8 cellular contexts compared by ENCODE assay signal in the genomic region with DNA sequence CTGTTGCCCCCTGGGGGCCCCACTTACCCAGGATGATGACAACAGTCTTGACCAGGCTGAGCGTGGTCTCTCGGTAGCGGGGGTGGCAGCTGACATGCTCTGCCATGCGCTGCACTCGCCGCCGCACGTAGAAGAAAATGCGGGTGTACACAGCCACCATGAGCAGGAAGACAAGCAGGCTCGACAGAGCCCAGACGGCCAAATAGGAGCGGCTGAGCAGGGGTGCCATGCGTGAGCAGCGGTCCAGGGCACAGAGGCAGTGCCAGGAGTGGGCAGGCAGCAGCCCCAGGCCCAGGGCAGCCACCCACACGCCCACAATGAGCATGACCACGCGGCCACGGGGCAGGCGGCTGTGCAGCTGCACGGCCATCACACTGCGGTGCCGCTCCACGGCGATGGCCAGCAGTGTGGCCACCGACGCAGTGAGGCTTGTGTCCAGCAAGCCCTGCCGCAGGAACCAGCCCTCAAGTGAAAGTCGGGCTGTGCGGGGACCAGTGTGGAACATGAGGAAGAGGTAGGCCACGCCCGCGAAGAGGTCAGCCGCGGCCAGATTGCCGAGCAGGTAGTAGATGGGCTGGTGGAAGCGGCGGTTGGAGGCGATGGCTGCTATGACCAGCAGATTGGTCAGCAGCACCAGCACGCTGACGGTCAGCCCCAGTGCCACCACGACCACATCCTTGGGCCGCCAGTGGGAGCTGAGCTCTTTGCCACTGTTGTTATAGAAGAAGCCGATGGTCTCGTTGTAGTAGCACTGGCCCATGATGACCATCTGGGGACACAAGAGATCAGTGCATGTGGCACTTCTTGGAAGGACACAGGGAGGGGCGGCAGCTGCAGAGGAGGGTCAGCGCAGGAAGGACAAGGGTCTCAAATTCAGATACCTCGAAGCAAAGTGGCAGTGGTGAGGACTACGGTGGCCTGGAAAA. TPM values are rescaled to one million over a fixed set of nuclear protein-coding genes. Genes with fewer than 3 reads are reported as not detected.
A peak's percentile ranks its signal among the peaks of the same experiment; 100 is the strongest.
DNase-seq lines count a peak whose midpoint lies in the region; ATAC-seq and TF ChIP-seq lines count a peak whose summit lies in the region.

No MANE protein-coding gene starts in this region.

- H3K27ac Mint-ChIP-seq in activated CD8-positive, alpha-beta memory T cell treated with anti-CD3 and anti-CD28 coated beads, Interleukin-2, amount 10 ng/mL, durations not matched to agents 7 days and 5 days = peak overlapping the region; percentile 93
- H3K27ac Mint-ChIP-seq in activated CD8-positive, alpha-beta T cell treated with anti-CD3 and anti-CD28 coated beads for 36 hours = peak overlapping the region; percentile 94

- peak overlapping the region; percentile 94 for H3K4me3 Mint-ChIP-seq in activated CD8-positive, alpha-beta memory T cell treated with anti-CD3 and anti-CD28 coated beads, Interleukin-2, amount 10 ng/mL, durations not matched to agents 7 days and 5 days
- peak overlapping the region; percentile 85 for H3K4me3 Mint-ChIP-seq in activated CD8-positive, alpha-beta T cell treated with anti-CD3 and anti-CD28 coated beads for 36 hours

- peaks cover 7% of the 10 kb centered on the region for H3K4me1 ChIP-seq in iPS-18a (ENCODE audit: control insufficient read depth, low read depth, low read length)
- H3K4me1 ChIP-seq in testis = peaks cover 25% of the 10 kb centered on the region

- intact Hi-C loops in activated CD8-positive, alpha-beta T cell treated with anti-CD3 and anti-CD28 coated beads for 36 hours (cut with micrococcal nuclease) = no loop called here
- intact Hi-C loops in testis (cut with DNase I; ENCODE audit: low total_unique reads) = no loop called here

- H3K9me3 ChIP-seq in iPS-18a (ENCODE audit: control insufficient read depth, low read depth, low read length) (no peaks in the 10 kb centered on the region), testis (no peaks in the 10 kb centered on the region)

- peaks cover 28% of the 10 kb centered on the region for H3K36me3 Mint-ChIP-seq in activated CD8-positive, alpha-beta memory T cell treated with anti-CD3 and anti-CD28 coated beads, Interleukin-2, amount 10 ng/mL, durations not matched to agents 7 days and 5 days
- peaks cover 36% of the 10 kb centered on the region for H3K36me3 Mint-ChIP-seq in activated CD8-positive, alpha-beta T cell treated with anti-CD3 and anti-CD28 coated beads for 36 hours (ENCODE audit: low read depth)

- CTCF ChIA-PET in activated CD8-positive, alpha-beta memory T cell treated with anti-CD3 and anti-CD28 coated beads, Interleukin-2, amount 10 ng/mL, durations not matched to agents 7 days and 5 days (lab: Charles Lee) = interaction anchor here (1.2 to 3.3 kb wide), 3 partner anchors 17 to 94 kb away, joined by 3 to 15 read pairs (median 4); no protein-coding TSS in a partner anchor
- CTCF ChIA-PET in activated CD8-positive, alpha-beta T cell treated with anti-CD3 and anti-CD28 coated beads for 36 hours (lab: Charles Lee) = interaction anchor here (1.2 to 3.5 kb wide), 3 partner anchors 10 to 95 kb away, joined by 4 to 15 read pairs (median 5); no protein-coding TSS in a partner anchor

- no peak for DNase-seq in activated CD8-positive, alpha-beta memory T cell treated with anti-CD3 and anti-CD28 coated beads, Interleukin-2, amount 10 ng/mL, durations not matched to agents 7 days and 5 days
- no peak for DNase-seq in activated CD8-positive, alpha-beta memory T cell treated with anti-CD3 and anti-CD28 coated beads for 24 hours
- no peak for DNase-seq in activated CD8-positive, alpha-beta T cell treated with anti-CD3 and anti-CD28 coated beads for 36 hours
- DNase-seq in testis (no peak), NCI-H2171 treated with DMSO at 0.1 percent for 48 hours (lab: John Stamatoyannopoulos, UW) (no peak), NCI-H146 (lab: John Stamatoyannopoulos, UW) (no peak)

- TF ChIP-seq POLR2A in testis (IDR thresholded peaks at IDR 0.05) = no peak

- H3K9me3 Mint-ChIP-seq in activated CD8-positive, alpha-beta memory T cell treated with anti-CD3 and anti-CD28 coated beads, Interleukin-2, amount 10 ng/mL, durations not matched to agents 7 days and 5 days (ENCODE audit: low read depth) = no peaks in the 10 kb centered on the region
- H3K9me3 Mint-ChIP-seq in activated CD8-positive, alpha-beta T cell treated with anti-CD3 and anti-CD28 coated beads for 36 hours = no peaks in the 10 kb centered on the region

- H3K27ac ChIP-seq in iPS-18a (ENCODE audit: low read length) = no peak overlapping the region
- peak overlapping the region; percentile 18 to 35 for H3K27ac ChIP-seq in testis

- WGBS in testis, 2 donors = 69 to 89% methylated on average over 34 to 48 of the region's 48 CpGs

- H3K4me1 Mint-ChIP-seq in activated CD8-positive, alpha-beta memory T cell treated with anti-CD3 and anti-CD28 coated beads, Interleukin-2, amount 10 ng/mL, durations not matched to agents 7 days and 5 days = peaks cover 37% of the 10 kb centered on the region
- H3K4me1 Mint-ChIP-seq in activated CD8-positive, alpha-beta T cell treated with anti-CD3 and anti-CD28 coated beads for 36 hours (ENCODE audit: low read depth) = peaks cover 24% of the 10 kb centered on the region

- POLR2A ChIA-PET in activated CD8-positive, alpha-beta T cell treated with anti-CD3 and anti-CD28 coated beads for 36 hours (lab: Charles Lee) = interaction anchor here (0.8 to 3.2 kb wide), 8 partner anchors 8 to 92 kb away, joined by 3 to 15 read pairs (median 5); a partner anchor contains a TSS

- H3K27me3 ChIP-seq in iPS-18a (ENCODE audit: control insufficient read depth, insufficient read depth, low read length) (no peaks in the 10 kb centered on the region), testis (no peaks in the 10 kb centered on the region)

- H3K27me3 Mint-ChIP-seq in activated CD8-positive, alpha-beta memory T cell treated with anti-CD3 and anti-CD28 coated beads, Interleukin-2, amount 10 ng/mL, durations not matched to agents 7 days and 5 days = no peaks in the 10 kb centered on the region
- H3K27me3 Mint-ChIP-seq in activated CD8-positive, alpha-beta T cell treated with anti-CD3 and anti-CD28 coated beads for 36 hours = no peaks in the 10 kb centered on the region

- H3K4me3 ChIP-seq in iPS-18a (ENCODE audit: low read length) (peak overlapping the region; percentile 81), testis (peak overlapping the region in 1 of 2 donors; percentile 74)

- no peak for ATAC-seq in activated CD8-positive, alpha-beta memory T cell treated with anti-CD3 and anti-CD28 coated beads, Interleukin-2, amount 10 ng/mL, durations not matched to agents 7 days and 5 days
- no peak for ATAC-seq in activated CD8-positive, alpha-beta T cell treated with anti-CD3 and anti-CD28 coated beads for 36 hours
- no peak for ATAC-seq in HG03095 (IDR thresholded peaks at IDR 0.05; ENCODE audit: unreplicated experiment)

- peak overlapping the region; percentile 80 for H3K9ac ChIP-seq in iPS-18a (ENCODE audit: low read length)

- H3K36me3 ChIP-seq in iPS-18a (ENCODE audit: control insufficient read depth, low read depth, low read length) (peaks cover 16% of the 10 kb centered on the region), testis (ENCODE audit: low read depth, missing control alignments) (no peaks in the 10 kb centered on the region)

- no peak for TF ChIP-seq CTCF in activated CD8-positive, alpha-beta T cell treated with anti-CD3 and anti-CD28 coated beads for 36 hours (IDR thresholded peaks at IDR 0.05)
- no peak for TF ChIP-seq CTCF in testis (IDR thresholded peaks at IDR 0.05)

RNA-seq across cellular contexts. Expression of a gene that starts 1.2 kb away (rescaled TPM):
- total RNA-seq in activated CD8-positive, alpha-beta memory T cell treated with anti-CD3 and anti-CD28 coated beads, Interleukin-2, amount 10 ng/mL, durations not matched to agents 7 days and 5 days = 10 to 100 TPM; 39.4 to 46.1 TPM
- total RNA-seq in activated CD8-positive, alpha-beta T cell treated with anti-CD3 and anti-CD28 coated beads for 36 hours = 10 to 100 TPM; 26.6 to 28.2 TPM
- 100 to 1,000 TPM; 181 to 224 TPM for total RNA-seq in testis
- polyA plus RNA-seq in testis (ENCODE audit: insufficient read depth, low read depth, low replicate concordance) = 73.9 TPM

RNA-seq across cellular contexts. Expression of a gene that starts 8.3 kb away (rescaled TPM):
- total RNA-seq in activated CD8-positive, alpha-beta memory T cell treated with anti-CD3 and anti-CD28 coated beads, Interleukin-2, amount 10 ng/mL, durations not matched to agents 7 days and 5 days = 10 to 100 TPM; 39.9 to 62.3 TPM
- total RNA-seq in activated CD8-positive, alpha-beta T cell treated with anti-CD3 and anti-CD28 coated beads for 36 hours = 10 to 100 TPM; 13.8 to 15.6 TPM
- 10 to 100 TPM; 16.2 to 28.3 TPM for total RNA-seq in testis
- 18.0 TPM for polyA plus RNA-seq in testis (ENCODE audit: insufficient read depth, low read depth, low replicate concordance)

RNA-seq across cellular contexts. Expression of a gene that starts 16.7 kb away (rescaled TPM):
- 100 to 1,000 TPM; 110 to 111 TPM for total RNA-seq in activated CD8-positive, alpha-beta memory T cell treated with anti-CD3 and anti-CD28 coated beads, Interleukin-2, amount 10 ng/mL, durations not matched to agents 7 days and 5 days
- 10 to 100 TPM; 57.3 to 59.9 TPM for total RNA-seq in activated CD8-positive, alpha-beta T cell treated with anti-CD3 and anti-CD28 coated beads for 36 hours
- 10 to 100 TPM; 13.4 to 15.2 TPM for total RNA-seq in testis
- polyA plus RNA-seq in testis (ENCODE audit: insufficient read depth, low read depth, low replicate concordance) = 8.8 TPM

RNA-seq across cellular contexts. Expression of a gene that starts 36.7 kb away (rescaled TPM):
- total RNA-seq in activated CD8-positive, alpha-beta memory T cell treated with anti-CD3 and anti-CD28 coated beads, Interleukin-2, amount 10 ng/mL, durations not matched to agents 7 days and 5 days = 100 to 1,000 TPM; 114 to 131 TPM
- total RNA-seq in activated CD8-positive, alpha-beta T cell treated with anti-CD3 and anti-CD28 coated beads for 36 hours = 10 to 100 TPM; 52.4 to 53.1 TPM
- 100 to 1,000 TPM; 292 to 360 TPM for total RNA-seq in testis
- polyA plus RNA-seq in testis (ENCODE audit: insufficient read depth, low read depth, low replicate concordance) = 64.1 TPM

RNA-seq across cellular contexts. Expression of a gene that starts 41.9 kb away (rescaled TPM):
- total RNA-seq in activated CD8-positive, alpha-beta memory T cell treated with anti-CD3 and anti-CD28 coated beads, Interleukin-2, amount 10 ng/mL, durations not matched to agents 7 days and 5 days = 10 to 100 TPM; 75.0 to 93.7 TPM
- 10 to 100 TPM; 82.5 to 85.2 TPM for total RNA-seq in activated CD8-positive, alpha-beta T cell treated with anti-CD3 and anti-CD28 coated beads for 36 hours
- 10 to 100 TPM in 1 of 2 donors, 1 to 10 TPM in 1; 9.2 to 12.0 TPM for total RNA-seq in testis
- polyA plus RNA-seq in testis (ENCODE audit: insufficient read depth, low read depth, low replicate concordance) = 15.6 TPM
